ENCODE assay signal across 29 cellular contexts in genomic region chr14:69325086-69325485, GRCh38.
"Had no signal": no experiment of that assay in that cellular context is flagged by ENCODE, and none has a peak within 500 bp of the region (broad histone marks: within the 10 kb centered on the region; RNA-seq: fewer than 3 reads in every experiment).

No MANE protein-coding gene starts in this region.

- H3K4me3 ChIP-seq: esophagus muscularis mucosa, heart left ventricle, ovary, testis had no signal

- H3K9me3 ChIP-seq: esophagus muscularis mucosa, heart left ventricle, neutrophil, ovary, testis had no signal

- ATAC-seq: activated CD4-positive, CD25-positive, alpha-beta regulatory T cell treated with anti-CD3 and anti-CD28 coated beads, Interleukin-2, amount 50 U/mL, for 24 hours; activated T-cell treated with anti-CD3 and anti-CD28 coated beads, Interleukin-2, amount 50 U/mL, for 4 hours; activated T-helper 17 cell treated with anti-CD3 and anti-CD28 coated beads, Interleukin-2, amount 50 U/mL, for 72 hours; heart left ventricle had no signal

- DNase-seq: activated CD4-positive, alpha-beta memory T cell treated with anti-CD3 and anti-CD28 coated beads for 36 hours; activated CD4-positive, alpha-beta T cell treated with anti-CD3 and anti-CD28 coated beads for 48 hours; activated gamma-delta T cell treated with Interleukin-2 at 50 U/mL for 16 hours; activated naive CD4-positive, alpha-beta T cell treated with anti-CD3 and anti-CD28 coated beads, Interleukin-2, amount 50 U/mL, for 16 hours; activated T-cell treated with anti-CD3 and anti-CD28 coated beads, Interleukin-2, amount 50 U/mL, for 4 hours; dermis blood vessel endothelial cell; effector CD4-positive, alpha-beta T cell; foreskin keratinocyte; hypothalamus; immature natural killer cell; stimulated activated naive CD4-positive, alpha-beta T cell treated with Interleukin-2 at 50 U/mL for 16 hours; SW 1271; T-helper 9 cell; testis; trophoblast cell had no signal

- H3K36me3 Mint-ChIP-seq: activated CD4-positive, alpha-beta memory T cell treated with anti-CD3 and anti-CD28 coated beads for 36 hours; immature natural killer cell had no signal

- H3K9me3 Mint-ChIP-seq: activated CD4-positive, alpha-beta memory T cell treated with anti-CD3 and anti-CD28 coated beads for 36 hours; activated T-cell treated with anti-CD3 and anti-CD28 coated beads, Interleukin-2, amount 50 U/mL, for 4 hours; activated T-helper 17 cell treated with anti-CD3 and anti-CD28 coated beads, Interleukin-2, amount 50 U/mL, for 72 hours; central memory CD8-positive, alpha-beta T cell; immature natural killer cell; nephron; T-helper 1 cell treated with Interleukin-12 subunit alpha and Interleukin-12 subunit beta and Interleukin-4 antibody, amounts not matched to agents 30 μg/mL and 1 μg/mL, for 36 hours had no signal

- H3K36me3 ChIP-seq: neutrophil, ovary had no signal

- H3K4me1 ChIP-seq: esophagus muscularis mucosa, foreskin keratinocyte, heart left ventricle, testis had no signal

- H3K4me1 Mint-ChIP-seq: activated T-helper 17 cell treated with anti-CD3 and anti-CD28 coated beads, Interleukin-2, amount 50 U/mL, for 72 hours; central memory CD8-positive, alpha-beta T cell; immature natural killer cell had no signal

- H3K4me3 Mint-ChIP-seq: activated CD4-positive, alpha-beta memory T cell treated with anti-CD3 and anti-CD28 coated beads for 36 hours; activated T-cell treated with anti-CD3 and anti-CD28 coated beads, Interleukin-2, amount 50 U/mL, for 4 hours; activated T-helper 17 cell treated with anti-CD3 and anti-CD28 coated beads, Interleukin-2, amount 50 U/mL, for 72 hours; central memory CD8-positive, alpha-beta T cell; immature natural killer cell; nephron; T-helper 1 cell treated with Interleukin-12 subunit alpha and Interleukin-12 subunit beta and Interleukin-4 antibody, amounts not matched to agents 30 μg/mL and 1 μg/mL, for 36 hours had no signal

- FAIRE-seq: bronchial epithelial cell, colon, TTC549 had no signal

- H3K27ac Mint-ChIP-seq: activated CD4-positive, alpha-beta memory T cell treated with anti-CD3 and anti-CD28 coated beads for 36 hours; activated T-helper 17 cell treated with anti-CD3 and anti-CD28 coated beads, Interleukin-2, amount 50 U/mL, for 72 hours; immature natural killer cell; nephron; progenitor cell of endocrine pancreas; T-helper 1 cell treated with Interleukin-12 subunit alpha and Interleukin-12 subunit beta and Interleukin-4 antibody, amounts not matched to agents 30 μg/mL and 1 μg/mL, for 36 hours had no signal

- H3K27me3 Mint-ChIP-seq: activated CD4-positive, alpha-beta memory T cell treated with anti-CD3 and anti-CD28 coated beads for 36 hours; activated T-helper 17 cell treated with anti-CD3 and anti-CD28 coated beads, Interleukin-2, amount 50 U/mL, for 72 hours; progenitor cell of endocrine pancreas had no signal

- H3K27me3 ChIP-seq: esophagus muscularis mucosa, heart left ventricle, neutrophil, ovary, testis had no signal

- H3K27ac ChIP-seq: esophagus muscularis mucosa, foreskin keratinocyte, heart left ventricle, neutrophil, ovary, testis, VCaP had no signal
